1 cellular context compared by ENCODE assay signal in genomic region chr7:157890921-157891401, GRCh38.
TF ChIP-seq lines count a peak whose summit lies in the region.

No MANE protein-coding gene starts in this region.

TF ChIP-seq in HepG2, 621 proteins besides CTCF, POLR2A, EP300 and RAD21:
- TF ChIP-seq PLRG1 (conservative IDR thresholded peaks at IDR 0.05) (no peak), NPAS2 (CRISPR knock-in tag; IDR thresholded peaks at IDR 0.05; ENCODE audit: borderline replicate concordance) (no peak), PAXIP1 (CRISPR knock-in tag; conservative IDR thresholded peaks at IDR 0.05) (0 out of 2 replicates have a peak, but pooled peaks have one; percentile 13), HNF4A (CRISPR knock-in tag; IDR thresholded peaks at IDR 0.05) (peak; percentile 32; the same call in 1 of the 2 replicates), ZBTB8A (CRISPR knock-in tag; IDR thresholded peaks at IDR 0.05; ENCODE audit: borderline replicate concordance, low read depth) (no peak), GABPA (IDR thresholded peaks at IDR 0.05; ENCODE audit: low read depth, low read length) (0 out of 2 replicates have a peak, but pooled peaks have one; percentile 13), GABPA (CRISPR knock-in tag; IDR thresholded peaks at IDR 0.05; ENCODE audit: low read depth) (no peak), TFAP4 (IDR thresholded peaks at IDR 0.05; ENCODE audit: borderline replicate concordance, low read depth) (peak; percentile 65; the same call in 1 of the 2 replicates)
